In the genomic region with DNA sequence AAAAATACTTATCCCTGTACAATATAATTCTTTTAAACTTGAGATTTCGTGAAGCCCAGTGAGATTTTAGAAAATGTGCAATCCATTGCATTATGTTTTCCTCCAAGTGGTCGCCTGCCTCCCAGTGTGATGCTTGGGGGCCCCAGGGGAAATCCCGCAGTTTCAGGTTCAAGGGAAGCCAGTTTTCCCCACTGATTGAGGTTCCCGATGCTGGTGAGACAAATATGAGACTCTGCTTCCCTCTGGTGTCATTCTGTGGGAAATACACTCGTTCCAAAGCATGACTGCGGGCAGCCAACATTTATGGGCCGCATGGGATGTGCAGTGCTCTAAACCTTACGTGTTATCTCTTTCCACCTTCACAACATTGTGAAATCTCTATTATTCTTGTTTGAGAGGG, we compare ENCODE assay signal across 8 cellular contexts.
A peak's percentile ranks its signal among the peaks of the same experiment; 100 is the strongest.
DNase-seq lines count a peak whose midpoint lies in the region; ATAC-seq and TF ChIP-seq lines count a peak whose summit lies in the region.

No MANE protein-coding gene starts in this region.

- peak; percentile 40 for DNase-seq in AG10803 (ENCODE audit: low read depth)
- DNase-seq in NCI-H526 treated with DMSO at 0.1 percent for 48 hours (lab: John Stamatoyannopoulos, UW) = peak; percentile 7
- peak; percentile 25 for DNase-seq in activated T-cell treated with anti-CD3 and anti-CD28 coated beads for 4 hours
- peak; percentile 58 for DNase-seq in fibroblast of peridontal ligament (ENCODE audit: extremely low read depth)
- peak in 30 of 56 donors; percentile 3 to 59 (median 20) for DNase-seq in nucleus accumbens (lab: John Stamatoyannopoulos, UW)

- no peak for ATAC-seq in HG03135 (IDR thresholded peaks at IDR 0.05; ENCODE audit: unreplicated experiment)
- no peak for ATAC-seq in HG03571 (IDR thresholded peaks at IDR 0.05; ENCODE audit: unreplicated experiment)

- TF ChIP-seq CTCF in AG10803 (conservative IDR thresholded peaks at IDR 0.05; ENCODE audit: low read length) = peak; percentile 79
- TF ChIP-seq CTCF in GM12875 (IDR thresholded peaks at IDR 0.05; ENCODE audit: borderline replicate concordance, insufficient read depth, low read depth, low read length) = peak; percentile 54; the same call in 1 of the 2 replicates

- H3K4me3 ChIP-seq in AG10803 (ENCODE audit: low read length) (no peak overlapping the region), GM12875 (ENCODE audit: low read depth, low read length) (no peak overlapping the region)

Comparison
In these comparisons a context has a peak if more than half of its experiments do, and no peak if none do; other contexts are left out.
1. DNase-seq: peak in every context shown above with its lines; median percentile 58 in fibroblast of peridontal ligament; 40 in AG10803; 25 in activated T-cell treated with anti-CD3 and anti-CD28 coated beads for 4 hours; 20 in nucleus accumbens; 7 in NCI-H526 treated with DMSO at 0.1 percent for 48 hours.